23 cellular contexts compared by ENCODE assay signal in the genomic region with DNA sequence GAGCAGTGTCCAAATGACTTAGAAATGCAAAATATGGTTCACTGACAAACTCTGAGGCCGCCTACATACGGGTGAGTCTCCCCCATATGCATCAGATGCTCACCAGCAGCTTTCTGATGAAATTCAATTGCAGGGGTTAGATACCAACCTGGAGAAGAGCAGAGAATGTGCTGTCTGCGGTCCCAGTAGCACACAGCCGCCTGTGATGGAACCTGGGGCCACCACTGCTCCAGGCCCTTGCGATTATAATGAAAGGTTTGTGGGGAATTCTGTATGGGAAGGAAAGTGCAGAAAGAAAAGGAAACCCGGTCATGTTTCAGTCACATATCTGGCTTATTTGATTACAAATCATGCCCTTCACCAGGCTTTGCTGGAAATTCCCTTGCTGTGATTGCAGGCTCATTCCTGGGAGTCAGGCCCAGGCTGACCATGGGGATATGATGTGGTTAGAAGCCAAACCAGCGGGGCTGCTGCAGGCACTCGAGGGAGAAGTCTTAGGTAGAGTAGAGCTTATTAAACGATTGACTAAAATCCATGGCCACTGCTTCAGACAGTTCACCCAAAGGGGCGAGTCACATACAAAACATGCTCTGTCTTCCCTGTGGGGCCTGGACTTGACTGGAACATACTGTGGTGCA. TPM values are rescaled to one million over a fixed set of nuclear protein-coding genes. Genes with fewer than 3 reads are reported as not detected.
A peak's percentile ranks its signal among the peaks of the same experiment; 100 is the strongest.
DNase-seq lines count a peak whose midpoint lies in the region; ATAC-seq, FAIRE-seq and TF ChIP-seq lines count a peak whose summit lies in the region.
"Had no signal": no experiment of that assay in that cellular context is flagged by ENCODE, and none has a peak within 500 bp of the region (broad histone marks: within the 10 kb centered on the region; RNA-seq: fewer than 3 reads in every experiment).

No MANE protein-coding gene starts in this region.

- no peaks in the 10 kb centered on the region for H3K9me3 ChIP-seq in mammary epithelial cell (replicated peaks; ENCODE audit: insufficient read depth, low read length)
- no peaks in the 10 kb centered on the region for H3K9me3 ChIP-seq in CD4-positive, alpha-beta T cell (ENCODE audit: control insufficient read depth, low read length)
- H3K9me3 ChIP-seq: left lung, thyroid gland had no signal

- H3K4me2 ChIP-seq in mammary epithelial cell (ENCODE audit: insufficient read depth, low read depth, low read length), result no peak overlapping the region

- no peak overlapping the region for H3K4me3 Mint-ChIP-seq in MCF 10A (ENCODE audit: unreplicated experiment)
- H3K4me3 Mint-ChIP-seq in CD4-positive, alpha-beta T cell, result no peak overlapping the region
- H3K4me3 Mint-ChIP-seq: CD8-positive, alpha-beta T cell; central memory CD8-positive, alpha-beta T cell; T-helper 17 cell had no signal

- CTCF ChIA-PET in mammary epithelial cell (lab: Charles Lee; ENCODE audit: low non-redundant PET) (no interaction called here), MCF 10A (lab: Yijun Ruan, JAX) (interaction anchor here (1.3 to 4.9 kb wide), 3 partner anchors 13 to 179 kb away, joined by 3 to 24 read pairs (median 5); no protein-coding TSS in a partner anchor)
- CTCF ChIA-PET in CD4-positive, alpha-beta T cell (lab: Charles Lee), result no interaction called here

- DNase-seq in mammary epithelial cell (peak; percentile 29), MCF 10A (ENCODE audit: unreplicated experiment) (no peak), amniotic epithelial cell (ENCODE audit: low read depth) (peak; percentile 37), germinal center (ENCODE audit: low spot score) (peak; percentile 38), urothelium cell line (ENCODE audit: low spot score) (no peak), middle frontal gyrus (ENCODE audit: extremely low spot score, low spot score) (no peak), NCI-H1092 treated with DMSO at 0.1 percent for 48 hours (lab: John Stamatoyannopoulos, UW) (no peak)
- DNase-seq in CD4-positive, alpha-beta T cell, result no peak
- DNase-seq: 8988T; activated CD4-positive, CD25-positive, alpha-beta regulatory T cell; activated CD8-positive, alpha-beta memory T cell treated with anti-CD3 and anti-CD28 coated beads for 24 hours; CD8-positive, alpha-beta T cell; foreskin fibroblast; left lung; NCI-H1694; NCI-H446; NK-92 treated with Interleukin-12 subunit alpha and Interleukin-12 subunit beta, amount 100 ng/mL, for 24 hours; small intestine; T-helper 17 cell; thyroid gland had no signal

- H3K4me3 ChIP-seq in mammary epithelial cell (replicated peaks in 1 of 3; ENCODE audit: insufficient read depth in 1 of 3, low read depth in 2 of 3, low read length in 3 of 3), result no peak overlapping the region
- H3K4me3 ChIP-seq: left lung, thyroid gland had no signal

- no peak overlapping the region for H3K27ac ChIP-seq in mammary epithelial cell (ENCODE audit: insufficient read depth, low read depth, low read length)
- no peak overlapping the region for H3K27ac ChIP-seq in CD4-positive, alpha-beta T cell (ENCODE audit: low read depth, low read length)
- H3K27ac ChIP-seq: left lung, parathyroid adenoma, thyroid gland had no signal

- POLR2A ChIA-PET in MCF 10A (lab: Yijun Ruan, JAX), result no interaction called here
- POLR2A ChIA-PET in CD4-positive, alpha-beta T cell (lab: Charles Lee), result no interaction called here

- FAIRE-seq in urothelium cell line (lab: Jason Lieb, UNC), result peak; percentile 32
- FAIRE-seq: GM19239, small intestine had no signal

- peak overlapping the region; percentile 41 for H2AFZ ChIP-seq in mammary epithelial cell (ENCODE audit: low read depth, low read length)
- H2AFZ ChIP-seq: parathyroid adenoma had no signal

- ATAC-seq in CD4-positive, alpha-beta T cell (ENCODE audit: poor library complexity), result no peak
- ATAC-seq: CD8-positive, alpha-beta T cell; left lung; T-helper 17 cell had no signal

- 56% methylated on average over 9 of the region's 10 CpGs for WGBS in mammary epithelial cell (ENCODE audit: low coverage, missing lambda C conversion rate)

- H3K9ac ChIP-seq in mammary epithelial cell (ENCODE audit: insufficient read depth, low read length), result no peak overlapping the region
- H3K9ac ChIP-seq: parathyroid adenoma had no signal

- H4K20me1 ChIP-seq in mammary epithelial cell (ENCODE audit: insufficient read depth, low read length), result no peaks in the 10 kb centered on the region

- H3K27ac Mint-ChIP-seq in MCF 10A (ENCODE audit: low read depth, unreplicated experiment), result no peak overlapping the region
- H3K27ac Mint-ChIP-seq in CD4-positive, alpha-beta T cell, result no peak overlapping the region
- H3K27ac Mint-ChIP-seq: CD8-positive, alpha-beta T cell; T-helper 17 cell had no signal

- H3K79me2 ChIP-seq in mammary epithelial cell (ENCODE audit: insufficient read depth, low read length), result no peaks in the 10 kb centered on the region
- H3K79me2 ChIP-seq: parathyroid adenoma had no signal

- intact Hi-C loops in mammary epithelial cell (cut with micrococcal nuclease) (no loop called here), MCF 10A (cut with micrococcal nuclease) (no loop called here)
- intact Hi-C loops in CD4-positive, alpha-beta T cell (cut with DNase I, micrococcal nuclease), result no loop called here

- dilution Hi-C loops in mammary epithelial cell (cut with HindIII; ENCODE audit: low sequenced_read_pairs), result loop anchor here (5.0 kb wide), 1 partner anchor 50 kb away; no protein-coding TSS in a partner anchor

- no peak for TF ChIP-seq CTCF in mammary epithelial cell (conservative IDR thresholded peaks at IDR 0.05 in 1 of 2, IDR thresholded peaks at IDR 0.05 in 1 of 2; ENCODE audit: extremely low read depth in 1 of 2, insufficient read depth in 1 of 2, low read depth in 1 of 2, low read length in 2 of 2)
- no peak for TF ChIP-seq CTCF in MCF 10A (IDR thresholded peaks at IDR 0.05; ENCODE audit: unreplicated experiment)
- no peak for TF ChIP-seq CTCF in CD4-positive, alpha-beta T cell (IDR thresholded peaks at IDR 0.05)

- H3K27me3 Mint-ChIP-seq in MCF 10A (ENCODE audit: insufficient read depth, unreplicated experiment), result no peaks in the 10 kb centered on the region
- no peaks in the 10 kb centered on the region for H3K27me3 Mint-ChIP-seq in CD4-positive, alpha-beta T cell
- H3K27me3 Mint-ChIP-seq: central memory CD8-positive, alpha-beta T cell; T-helper 17 cell had no signal

- H3K36me3 ChIP-seq in mammary epithelial cell (ENCODE audit: insufficient read depth, low read length), result no peaks in the 10 kb centered on the region
- H3K36me3 ChIP-seq: left lung, thyroid gland had no signal

- H3K4me1 ChIP-seq in mammary epithelial cell (ENCODE audit: insufficient read depth, low read length), result no peaks in the 10 kb centered on the region
- H3K4me1 ChIP-seq: left lung, parathyroid adenoma, thyroid gland had no signal

- H3K9me3 Mint-ChIP-seq in MCF 10A (ENCODE audit: unreplicated experiment), result no peaks in the 10 kb centered on the region
- no peaks in the 10 kb centered on the region for H3K9me3 Mint-ChIP-seq in CD4-positive, alpha-beta T cell
- H3K9me3 Mint-ChIP-seq: CD8-positive, alpha-beta T cell; central memory CD8-positive, alpha-beta T cell had no signal

- in situ Hi-C loops in mammary epithelial cell (cut with MboI; ENCODE audit: low sequenced_read_pairs in 2 of 2), result no loop called here

- BruUV-seq in mammary epithelial cell (replicated peaks; lab: Mats Ljungman, UMichigan) (no TSS peak), MCF 10A (replicated peaks; lab: Mats Ljungman, UMichigan) (no TSS peak)

- no peaks in the 10 kb centered on the region for H3K4me1 Mint-ChIP-seq in MCF 10A (ENCODE audit: insufficient read depth, unreplicated experiment)
- H3K4me1 Mint-ChIP-seq in CD4-positive, alpha-beta T cell (ENCODE audit: low read depth), result no peaks in the 10 kb centered on the region
- H3K4me1 Mint-ChIP-seq: central memory CD8-positive, alpha-beta T cell; T-helper 17 cell had no signal

- no peaks in the 10 kb centered on the region for H3K36me3 Mint-ChIP-seq in MCF 10A (ENCODE audit: insufficient read depth, unreplicated experiment)
- H3K36me3 Mint-ChIP-seq in CD4-positive, alpha-beta T cell (ENCODE audit: low read depth), result no peaks in the 10 kb centered on the region
- H3K36me3 Mint-ChIP-seq: CD8-positive, alpha-beta T cell had no signal

- no peaks in the 10 kb centered on the region for H3K27me3 ChIP-seq in mammary epithelial cell (ENCODE audit: insufficient read depth, low read length)
- H3K27me3 ChIP-seq in CD4-positive, alpha-beta T cell (ENCODE audit: control insufficient read depth, insufficient read depth, low read length), result no peaks in the 10 kb centered on the region
- H3K27me3 ChIP-seq: left lung, thyroid gland had no signal

RNA-seq across cellular contexts. Expression of a gene that starts 16.4 kb away (rescaled TPM):
- under 1 TPM in 1 of 2 donors, not detected in 1; 0.17 TPM for total RNA-seq in mammary epithelial cell
- 0.09 TPM for polyA plus RNA-seq in mammary epithelial cell
- not detected for polyA minus RNA-seq in mammary epithelial cell
- 0.25 TPM in 1 of 2 replicates, not detected in the other for total RNA-seq in MCF 10A (2022)
- total RNA-seq in CD4-positive, alpha-beta T cell, result under 1 TPM; 0.20 to 0.25 TPM

RNA-seq across cellular contexts. Expression of a gene that starts 47.5 kb away (rescaled TPM):
- 10 to 100 TPM; 31.3 to 36.8 TPM for total RNA-seq in mammary epithelial cell
- 23.2 TPM for polyA plus RNA-seq in mammary epithelial cell
- polyA minus RNA-seq in mammary epithelial cell, result 12.4 TPM
- total RNA-seq in MCF 10A (2022), result 39.9 and 42.8 TPM in 2 replicates
- 10 to 100 TPM; 77.8 to 83.1 TPM for total RNA-seq in CD4-positive, alpha-beta T cell

Comparison
In these comparisons a context has a peak if more than half of its experiments do, and no peak if none do; other contexts are left out.
1. DNase-seq: peak in mammary epithelial cell (single experiment), amniotic epithelial cell (single experiment) and germinal center (single experiment); none in MCF 10A (single experiment), urothelium cell line (single experiment), middle frontal gyrus (single experiment), NCI-H1092 treated with DMSO at 0.1 percent for 48 hours (single experiment) and CD4-positive, alpha-beta T cell (0 of 10).